ENCODE assay signal across 13 cellular contexts in the genomic region with DNA sequence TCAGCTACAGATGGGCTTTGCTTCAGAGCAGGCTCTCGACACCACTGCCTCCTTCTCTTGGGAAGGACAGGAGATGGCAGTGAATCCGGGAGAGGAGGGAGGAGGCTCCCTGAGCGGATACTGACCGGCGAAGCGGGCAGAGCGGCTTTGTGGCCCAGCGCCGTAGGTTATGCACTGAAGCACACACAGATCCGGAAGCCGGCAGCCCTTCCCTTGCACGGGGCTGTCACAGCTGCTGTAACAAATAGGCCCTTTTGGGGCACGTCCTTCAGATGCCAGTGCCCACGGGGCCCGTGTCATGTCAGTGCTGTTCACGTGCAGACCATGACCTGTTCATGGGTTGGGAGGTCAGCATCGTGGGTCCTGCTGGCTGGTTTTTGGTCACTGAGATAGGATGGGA.
DNase-seq lines count a peak whose midpoint lies in the region; ATAC-seq lines count a peak whose summit lies in the region.
"Had no signal": no experiment of that assay in that cellular context is flagged by ENCODE, and none has a peak within 500 bp of the region (broad histone marks: within the 10 kb centered on the region; RNA-seq: fewer than 3 reads in every experiment).

No MANE protein-coding gene starts in this region.

- in situ Hi-C loops in HAP-1 (cut with MboI; ENCODE audit: low sequenced_read_pairs), result no loop called here

- intact Hi-C loops in activated T-helper 1 cell treated with anti-CD3 and anti-CD28 coated beads, Interleukin-12 subunit alpha, Interleukin-12 subunit beta, Interleukin-2, Interleukin-4 antibody, amounts not matched to agents 30 ng/mL and 10 ng/mL and 1 ng/mL, durations not matched to agents 14 hours and 24 hours and 36 hours (cut with micrococcal nuclease), result loop anchor here (1.0 kb wide), 2 partner anchors 9 to 30 kb away; no protein-coding TSS in a partner anchor
- intact Hi-C loops in naive thymus-derived CD4-positive, alpha-beta T cell (cut with micrococcal nuclease), result loop anchor here (1.0 to 2.0 kb wide), 4 partner anchors 9 to 44 kb away; no protein-coding TSS in a partner anchor

- H3K9me3 Mint-ChIP-seq in CD8-positive, alpha-beta memory T cell, result no peaks in the 10 kb centered on the region
- H3K9me3 Mint-ChIP-seq in activated T-helper 1 cell treated with anti-CD3 and anti-CD28 coated beads, Interleukin-12 subunit alpha, Interleukin-12 subunit beta, Interleukin-2, Interleukin-4 antibody, amounts not matched to agents 30 ng/mL and 10 ng/mL and 1 ng/mL, durations not matched to agents 14 hours and 24 hours and 36 hours, result no peaks in the 10 kb centered on the region
- peaks cover 0 to 4% (median 0%) of the 10 kb centered on the region in 11 donors for H3K9me3 Mint-ChIP-seq in naive thymus-derived CD4-positive, alpha-beta T cell
- H3K9me3 Mint-ChIP-seq: type B pancreatic cell had no signal

- H3K27ac Mint-ChIP-seq in CD8-positive, alpha-beta memory T cell, result peak overlapping the region in 7 of 8 donors; percentile 82 to 92 (median 88)
- peak overlapping the region; percentile 83 for H3K27ac Mint-ChIP-seq in activated T-helper 1 cell treated with anti-CD3 and anti-CD28 coated beads, Interleukin-12 subunit alpha, Interleukin-12 subunit beta, Interleukin-2, Interleukin-4 antibody, amounts not matched to agents 30 ng/mL and 10 ng/mL and 1 ng/mL, durations not matched to agents 14 hours and 24 hours and 36 hours
- H3K27ac Mint-ChIP-seq in naive thymus-derived CD4-positive, alpha-beta T cell, result peak overlapping the region; percentile 61 to 97 (median 94)
- H3K27ac Mint-ChIP-seq: progenitor cell of endocrine pancreas, type B pancreatic cell had no signal

- CTCF ChIA-PET in CD8-positive, alpha-beta memory T cell (lab: Charles Lee), result interaction anchor here (0.8 to 1.4 kb wide), 2 partner anchors 14 to 19 kb away, joined by 3 read pairs; no protein-coding TSS in a partner anchor
- CTCF ChIA-PET in naive thymus-derived CD4-positive, alpha-beta T cell (lab: Charles Lee), result interaction anchor here (0.9 to 1.2 kb wide), 2 partner anchors 12 to 66 kb away, joined by 3 read pairs; no protein-coding TSS in a partner anchor

- H3K9me3 ChIP-seq in BLaER1 treated with 17β-estradiol and CSF1 and Interleukin-3, amounts not matched to agents 10 nM and 100 nM (replicated peaks in 1 of 11), result peaks cover 0 to 5% (median 0%) of the 10 kb centered on the region in 11 experiments; a peak in 3 of 22 replicates
- H3K9me3 ChIP-seq in CD8-positive, alpha-beta memory T cell (ENCODE audit: low read length), result no peaks in the 10 kb centered on the region
- no peaks in the 10 kb centered on the region for H3K9me3 ChIP-seq in naive thymus-derived CD4-positive, alpha-beta T cell (ENCODE audit: control insufficient read depth in 2 of 3, low read length in 3 of 3)
- H3K9me3 ChIP-seq in HAP-1, result no peaks in the 10 kb centered on the region
- H3K9me3 ChIP-seq: heart right ventricle had no signal

- peak overlapping the region in 3 of 11 experiments; percentile 66 to 79 (median 76); a peak in 3 of 22 replicates for H3K9ac ChIP-seq in BLaER1 treated with 17β-estradiol and CSF1 and Interleukin-3, amounts not matched to agents 10 nM and 100 nM

- H3K27ac ChIP-seq in BLaER1 treated with 17β-estradiol and CSF1 and Interleukin-3, amounts not matched to agents 10 nM and 100 nM, result peak overlapping the region in 4 of 11 experiments; percentile 76 to 83 (median 82); a peak in 8 of 22 replicates
- H3K27ac ChIP-seq in CD8-positive, alpha-beta memory T cell (ENCODE audit: low read depth, low read length), result no peak overlapping the region
- H3K27ac ChIP-seq in naive thymus-derived CD4-positive, alpha-beta T cell (ENCODE audit: low read depth, low read length), result no peak overlapping the region

- peaks cover 8 to 42% (median 27%) of the 10 kb centered on the region in 11 experiments; a peak in 20 of 22 replicates for H3K36me3 ChIP-seq in BLaER1 treated with 17β-estradiol and CSF1 and Interleukin-3, amounts not matched to agents 10 nM and 100 nM
- peaks cover 4% of the 10 kb centered on the region for H3K36me3 ChIP-seq in CD8-positive, alpha-beta memory T cell (ENCODE audit: insufficient read depth, low read length)
- H3K36me3 ChIP-seq in naive thymus-derived CD4-positive, alpha-beta T cell (ENCODE audit: control insufficient read depth in 2 of 3, insufficient read depth in 3 of 3, low read length in 3 of 3), result no peaks in the 10 kb centered on the region
- H3K36me3 ChIP-seq in HAP-1 (replicated peaks), result peaks cover 7% of the 10 kb centered on the region

- no peak for DNase-seq in CD8-positive, alpha-beta memory T cell
- DNase-seq in activated T-helper 1 cell treated with anti-CD3 and anti-CD28 coated beads, Interleukin-12 subunit alpha, Interleukin-12 subunit beta, Interleukin-2, Interleukin-4 antibody, amounts not matched to agents 30 ng/mL and 10 ng/mL and 1 ng/mL, durations not matched to agents 14 hours and 24 hours and 36 hours (ENCODE audit: low spot score), result no peak
- no peak for DNase-seq in naive thymus-derived CD4-positive, alpha-beta T cell
- no peak for DNase-seq in DMS114 treated with DMSO at 0.1 percent for 48 hours (lab: John Stamatoyannopoulos, UW; ENCODE audit: unreplicated experiment)
- no peak for DNase-seq in COLO668 (lab: John Stamatoyannopoulos, UW; ENCODE audit: unreplicated experiment)
- DNase-seq in AG08395 (ENCODE audit: low spot score), result no peak
- no peak for DNase-seq in HAP-1 (ENCODE audit: low spot score in 2 of 2)
- DNase-seq: cortex of kidney, heart right ventricle, NCI-H774 had no signal

- no peak for ATAC-seq in naive thymus-derived CD4-positive, alpha-beta T cell

- H3K4me1 Mint-ChIP-seq in CD8-positive, alpha-beta memory T cell, result peaks cover 27 to 49% (median 39%) of the 10 kb centered on the region in 3 donors
- H3K4me1 Mint-ChIP-seq in activated T-helper 1 cell treated with anti-CD3 and anti-CD28 coated beads, Interleukin-12 subunit alpha, Interleukin-12 subunit beta, Interleukin-2, Interleukin-4 antibody, amounts not matched to agents 30 ng/mL and 10 ng/mL and 1 ng/mL, durations not matched to agents 14 hours and 24 hours and 36 hours (ENCODE audit: low read depth), result peaks cover 55% of the 10 kb centered on the region
- peaks cover 35 to 65% (median 63%) of the 10 kb centered on the region in 7 donors for H3K4me1 Mint-ChIP-seq in naive thymus-derived CD4-positive, alpha-beta T cell

- 0 out of 20 replicates have a peak overlapping the region, but pooled peaks of 1 of the 10 experiments have one; percentile 35 for H3K4me3 ChIP-seq in BLaER1 treated with 17β-estradiol and CSF1 and Interleukin-3, amounts not matched to agents 10 nM and 100 nM
- H3K4me3 ChIP-seq in CD8-positive, alpha-beta memory T cell (ENCODE audit: low read length), result peak overlapping the region; percentile 46
- no peak overlapping the region for H3K4me3 ChIP-seq in naive thymus-derived CD4-positive, alpha-beta T cell (ENCODE audit: low read length)
- H3K4me3 ChIP-seq in HAP-1, result no peak overlapping the region
- H3K4me3 ChIP-seq: heart right ventricle had no signal

- peak overlapping the region; percentile 78 to 100 (median 98) for H3K4me2 ChIP-seq in BLaER1 treated with 17β-estradiol and CSF1 and Interleukin-3, amounts not matched to agents 10 nM and 100 nM

- peak overlapping the region in 5 of 7 donors; percentile 66 to 77 (median 72) for H3K4me3 Mint-ChIP-seq in CD8-positive, alpha-beta memory T cell
- peak overlapping the region; percentile 31 for H3K4me3 Mint-ChIP-seq in activated T-helper 1 cell treated with anti-CD3 and anti-CD28 coated beads, Interleukin-12 subunit alpha, Interleukin-12 subunit beta, Interleukin-2, Interleukin-4 antibody, amounts not matched to agents 30 ng/mL and 10 ng/mL and 1 ng/mL, durations not matched to agents 14 hours and 24 hours and 36 hours
- H3K4me3 Mint-ChIP-seq in naive thymus-derived CD4-positive, alpha-beta T cell, result peak overlapping the region; percentile 52 to 88 (median 80)
- H3K4me3 Mint-ChIP-seq: type B pancreatic cell had no signal

- H4K20me1 ChIP-seq in BLaER1 treated with 17β-estradiol and CSF1 and Interleukin-3, amounts not matched to agents 10 nM and 100 nM, result peaks cover 22 to 94% (median 55%) of the 10 kb centered on the region in 11 experiments; a peak in 21 of 22 replicates

- H3K4me1 ChIP-seq in BLaER1 treated with 17β-estradiol and CSF1 and Interleukin-3, amounts not matched to agents 10 nM and 100 nM, result peaks cover 40 to 62% (median 60%) of the 10 kb centered on the region in 10 experiments
- H3K4me1 ChIP-seq in CD8-positive, alpha-beta memory T cell (ENCODE audit: insufficient read depth, low read length), result peaks cover 35% of the 10 kb centered on the region
- peaks cover 15 to 50% of the 10 kb centered on the region in 2 donors for H3K4me1 ChIP-seq in naive thymus-derived CD4-positive, alpha-beta T cell (ENCODE audit: control insufficient read depth in 2 of 2, insufficient read depth in 2 of 2, low read length in 2 of 2)
- H3K4me1 ChIP-seq in HAP-1, result no peaks in the 10 kb centered on the region

- POLR2A ChIA-PET in CD8-positive, alpha-beta memory T cell (lab: Charles Lee), result interaction anchor here (0.8 kb wide), 1 partner anchor 45 kb away, joined by 3 read pairs; no protein-coding TSS in a partner anchor
- POLR2A ChIA-PET in naive thymus-derived CD4-positive, alpha-beta T cell (lab: Charles Lee), result interaction anchor here (0.6 to 3.1 kb wide), 9 partner anchors 7 to 64 kb away, joined by 3 to 15 read pairs (median 3); no protein-coding TSS in a partner anchor

- H3K36me3 Mint-ChIP-seq in CD8-positive, alpha-beta memory T cell, result peaks cover 0 to 29% (median 1%) of the 10 kb centered on the region in 3 donors
- peaks cover 53% of the 10 kb centered on the region for H3K36me3 Mint-ChIP-seq in activated T-helper 1 cell treated with anti-CD3 and anti-CD28 coated beads, Interleukin-12 subunit alpha, Interleukin-12 subunit beta, Interleukin-2, Interleukin-4 antibody, amounts not matched to agents 30 ng/mL and 10 ng/mL and 1 ng/mL, durations not matched to agents 14 hours and 24 hours and 36 hours (ENCODE audit: low read depth)
- H3K36me3 Mint-ChIP-seq in naive thymus-derived CD4-positive, alpha-beta T cell, result peaks cover 5 to 48% (median 13%) of the 10 kb centered on the region in 5 donors

- H3K27me3 Mint-ChIP-seq in CD8-positive, alpha-beta memory T cell, result no peaks in the 10 kb centered on the region
- no peaks in the 10 kb centered on the region for H3K27me3 Mint-ChIP-seq in activated T-helper 1 cell treated with anti-CD3 and anti-CD28 coated beads, Interleukin-12 subunit alpha, Interleukin-12 subunit beta, Interleukin-2, Interleukin-4 antibody, amounts not matched to agents 30 ng/mL and 10 ng/mL and 1 ng/mL, durations not matched to agents 14 hours and 24 hours and 36 hours (ENCODE audit: insufficient read depth)
- no peaks in the 10 kb centered on the region for H3K27me3 Mint-ChIP-seq in naive thymus-derived CD4-positive, alpha-beta T cell
- H3K27me3 Mint-ChIP-seq: progenitor cell of endocrine pancreas, type B pancreatic cell had no signal

- peaks cover 0 to 45% (median 15%) of the 10 kb centered on the region in 11 experiments; a peak in 16 of 22 replicates for H3K27me3 ChIP-seq in BLaER1 treated with 17β-estradiol and CSF1 and Interleukin-3, amounts not matched to agents 10 nM and 100 nM
- H3K27me3 ChIP-seq in CD8-positive, alpha-beta memory T cell (ENCODE audit: insufficient read depth, low read length, poor library complexity, severe bottlenecking), result no peaks in the 10 kb centered on the region
- no peaks in the 10 kb centered on the region for H3K27me3 ChIP-seq in naive thymus-derived CD4-positive, alpha-beta T cell (ENCODE audit: control insufficient read depth in 2 of 2, insufficient read depth in 2 of 2, low read length in 2 of 2)
- H3K27me3 ChIP-seq in HAP-1 (ENCODE audit: low read depth), result no peaks in the 10 kb centered on the region
- H3K27me3 ChIP-seq: heart right ventricle had no signal
